ENCODE assay signal across 1 cellular context in genomic region chr19:49850487-49851342, GRCh38.
TF ChIP-seq lines count a peak whose summit lies in the region.

TSS of gene PTOV1 (plus strand) at chr19:49851159.

TF ChIP-seq in K562, 482 proteins besides CTCF, POLR2A, EP300 and RAD21 (continued from another document and continues in another):
- TF ChIP-seq ZBTB40 (IDR thresholded peaks at IDR 0.05): peak; percentile 48
- no peak for TF ChIP-seq ZBTB40 (CRISPR knock-in tag; IDR thresholded peaks at IDR 0.05)
- peak; percentile 99 for TF ChIP-seq PRDM10 (IDR thresholded peaks at IDR 0.05; ENCODE audit: partially characterized antibody)
- TF ChIP-seq THAP12 (CRISPR knock-in tag; IDR thresholded peaks at IDR 0.05): peak; percentile 86
- TF ChIP-seq SRF (CRISPR knock-in tag; IDR thresholded peaks at IDR 0.05): no peak
- peak; percentile 80 for TF ChIP-seq MTA1 (IDR thresholded peaks at IDR 0.05; ENCODE audit: borderline replicate concordance)
- TF ChIP-seq MBD2 (IDR thresholded peaks at IDR 0.05; ENCODE audit: borderline replicate concordance, low read depth): peak; percentile 92
- peak; percentile 45 to 90; a peak in 2 of 4 replicates for TF ChIP-seq TEAD1 (CRISPR knock-in tag; IDR thresholded peaks at IDR 0.05)
- no peak; the same call in 1 of the 2 replicates for TF ChIP-seq PML (IDR thresholded peaks at IDR 0.05; ENCODE audit: low read length)
- TF ChIP-seq MEF2D (tag; conservative IDR thresholded peaks at IDR 0.05; ENCODE audit: low read depth): no peak
- TF ChIP-seq MEIS2 (IDR thresholded peaks at IDR 0.05; ENCODE audit: partially characterized antibody): peak; percentile 15
- TF ChIP-seq ARID4B (CRISPR knock-in tag; IDR thresholded peaks at IDR 0.05): peak; percentile 87
- TF ChIP-seq KAT8 (IDR thresholded peaks at IDR 0.05; ENCODE audit: low read depth): no peak
- peak; percentile 89 for TF ChIP-seq CXXC5 (CRISPR knock-in tag; IDR thresholded peaks at IDR 0.05)
- TF ChIP-seq ZC3H4 (CRISPR knock-in tag; IDR thresholded peaks at IDR 0.05; ENCODE audit: borderline replicate concordance): no peak
- TF ChIP-seq ATF3 (IDR thresholded peaks at IDR 0.05): no peak; the same call in none of the 2 replicates
- TF ChIP-seq ATF3 (CRISPR knock-in tag; conservative IDR thresholded peaks at IDR 0.05): 0 out of 2 replicates have a peak, but pooled peaks have one; percentile 40
- no peak for TF ChIP-seq RAD51 (IDR thresholded peaks at IDR 0.05; ENCODE audit: borderline replicate concordance, low read depth)
- peak; percentile 97 for TF ChIP-seq TFAP4 (CRISPR knock-in tag; IDR thresholded peaks at IDR 0.05; ENCODE audit: borderline replicate concordance)
- 0 out of 2 replicates have a peak, but pooled peaks have one; percentile 32 for TF ChIP-seq ELF2 (CRISPR knock-in tag; IDR thresholded peaks at IDR 0.05)
- peak; percentile 71; the same call in 1 of the 2 replicates for TF ChIP-seq NKRF (IDR thresholded peaks at IDR 0.05; ENCODE audit: borderline replicate concordance)
- TF ChIP-seq ZBTB34 (CRISPR knock-in tag; IDR thresholded peaks at IDR 0.05): no peak
- no peak for TF ChIP-seq MITF (IDR thresholded peaks at IDR 0.05)
- TF ChIP-seq CBFB (CRISPR knock-in tag; IDR thresholded peaks at IDR 0.05): no peak
